8 cellular contexts compared by ENCODE assay signal in genomic region chr1:228486596-228487335, GRCh38. TPM values are rescaled to one million over a fixed set of nuclear protein-coding genes. Genes with fewer than 3 reads are reported as not detected.
DNase-seq lines count a peak whose midpoint lies in the region; ATAC-seq and TF ChIP-seq lines count a peak whose summit lies in the region.

No MANE protein-coding gene starts in this region.

- H3K9me3 Mint-ChIP-seq in activated T-cell treated with anti-CD3 and anti-CD28 coated beads, Interleukin-2, amount 50 U/mL, for 4 hours: no peaks in the 10 kb centered on the region
- H3K9me3 Mint-ChIP-seq in naive B cell: no peaks in the 10 kb centered on the region
- H3K9me3 Mint-ChIP-seq in stimulated activated memory B cell treated with anti-CD40 and anti-IgM and Interleukin-4, amounts not matched to agents 10 μg/mL and 1 μg/mL and 100 μg/mL, for 72 hours: no peaks in the 10 kb centered on the region

- peak overlapping the region; percentile 94 for H3K9ac ChIP-seq in HUES6 (ENCODE audit: low read length)

- peak in 1 of 4 donors; percentile 47 for TF ChIP-seq POLR2A in esophagus squamous epithelium (IDR thresholded peaks at IDR 0.05)

- H3K27me3 Mint-ChIP-seq in activated T-cell treated with anti-CD3 and anti-CD28 coated beads, Interleukin-2, amount 50 U/mL, for 4 hours (ENCODE audit: low read depth): no peaks in the 10 kb centered on the region
- no peaks in the 10 kb centered on the region for H3K27me3 Mint-ChIP-seq in naive B cell
- H3K27me3 Mint-ChIP-seq in stimulated activated memory B cell treated with anti-CD40 and anti-IgM and Interleukin-4, amounts not matched to agents 10 μg/mL and 1 μg/mL and 100 μg/mL, for 72 hours: no peaks in the 10 kb centered on the region

- TSS peak; percentile 81 for BruUV-seq in PC-9 (replicated peaks; lab: Mats Ljungman, UMichigan)

- H3K4me3 ChIP-seq in HUES6 (ENCODE audit: low read depth, low read length) (peak overlapping the region; percentile 97), PC-9 (peak overlapping the region; percentile 96), esophagus squamous epithelium (peak overlapping the region; percentile 54 to 93 (median 86))

- intact Hi-C loops in PC-9 (cut with micrococcal nuclease; ENCODE audit: unreplicated experiment) (loop anchor here (2.0 kb wide), 2 partner anchors 24 to 80 kb away; partner anchors contain the start of gene TRIM11), esophagus squamous epithelium (cut with DNase I) (no loop called here)

- peak overlapping the region; percentile 95 for H3K4me3 Mint-ChIP-seq in activated T-cell treated with anti-CD3 and anti-CD28 coated beads, Interleukin-2, amount 50 U/mL, for 4 hours
- peak overlapping the region; percentile 95 to 99 (median 97) for H3K4me3 Mint-ChIP-seq in naive B cell
- H3K4me3 Mint-ChIP-seq in stimulated activated memory B cell treated with anti-CD40 and anti-IgM and Interleukin-4, amounts not matched to agents 10 μg/mL and 1 μg/mL and 100 μg/mL, for 72 hours: peak overlapping the region; percentile 96

- peak overlapping the region; percentile 90 for H3K4me2 ChIP-seq in PC-9

- ATAC-seq in GM21447 (IDR thresholded peaks at IDR 0.05; ENCODE audit: unreplicated experiment): peak; percentile 54
- ATAC-seq in activated T-cell treated with anti-CD3 and anti-CD28 coated beads, Interleukin-2, amount 50 U/mL, for 4 hours: peak; percentile 71 to 72
- ATAC-seq in naive B cell (ENCODE audit: low read depth in 2 of 2): peak; percentile 76 to 77
- ATAC-seq in stimulated activated memory B cell treated with anti-CD40 and anti-IgM and Interleukin-4, amounts not matched to agents 10 μg/mL and 1 μg/mL and 100 μg/mL, for 72 hours: peak; percentile 90

- H3K36me3 ChIP-seq in HUES6 (ENCODE audit: control insufficient read depth, insufficient read depth, low read length) (peaks cover 26% of the 10 kb centered on the region), PC-9 (ENCODE audit: low read depth) (peaks cover 17% of the 10 kb centered on the region; the same call in 1 of the 2 replicates), esophagus squamous epithelium (peaks cover 4 to 29% (median 4%) of the 10 kb centered on the region in 3 donors)

- H3K9me3 ChIP-seq in HUES6 (ENCODE audit: control insufficient read depth, insufficient read depth, low read depth, low read length): no peaks in the 10 kb centered on the region
- H3K9me3 ChIP-seq in PC-9 (ENCODE audit: insufficient read depth, low read depth): no peaks in the 10 kb centered on the region
- H3K9me3 ChIP-seq in esophagus squamous epithelium: no peaks in the 10 kb centered on the region

- no peaks in the 10 kb centered on the region for H3K9me2 ChIP-seq in PC-9 (ENCODE audit: insufficient read depth)

- H4K20me1 ChIP-seq in PC-9 (ENCODE audit: insufficient read depth): no peaks in the 10 kb centered on the region

- 0% methylated on average over 7 to 18 of the region's 60 CpGs for WGBS in esophagus squamous epithelium, 2 donors

- POLR2A ChIA-PET in PC-9 (lab: Charles Lee; ENCODE audit: unreplicated experiment): interaction anchor here (0.6 to 0.7 kb wide), 3 partner anchors 28 to 80 kb away, joined by 4 to 10 read pairs (median 5); a partner anchor contains a TSS

- H2AFZ ChIP-seq in PC-9: peak overlapping the region; percentile 92

- H3F3A ChIP-seq in PC-9 (ENCODE audit: insufficient read depth, low read depth): peaks cover 31% of the 10 kb centered on the region

- DNase-seq in DMS114 treated with DMSO at 0.1 percent for 48 hours (lab: John Stamatoyannopoulos, UW; ENCODE audit: unreplicated experiment) (peak; percentile 89), PC-9 (peak; percentile 80 to 94), esophagus squamous epithelium (lab: John Stamatoyannopoulos, UW) (peak; percentile 46), naive B cell (peak; percentile 89)
- peak; percentile 76 for DNase-seq in activated T-cell treated with anti-CD3 and anti-CD28 coated beads, Interleukin-2, amount 50 U/mL, for 4 hours

- peaks cover 22% of the 10 kb centered on the region for H3K79me2 ChIP-seq in PC-9 (ENCODE audit: low read depth)

- no peaks in the 10 kb centered on the region for H3K27me3 ChIP-seq in HUES6 (ENCODE audit: control insufficient read depth, insufficient read depth, low read length)
- H3K27me3 ChIP-seq in PC-9 (ENCODE audit: insufficient read depth, low read depth): no peaks in the 10 kb centered on the region
- H3K27me3 ChIP-seq in esophagus squamous epithelium: no peaks in the 10 kb centered on the region

- peaks cover 27% of the 10 kb centered on the region for H3K4me1 Mint-ChIP-seq in activated T-cell treated with anti-CD3 and anti-CD28 coated beads, Interleukin-2, amount 50 U/mL, for 4 hours (ENCODE audit: low read depth)
- H3K4me1 Mint-ChIP-seq in naive B cell: peaks cover 26 to 40% (median 40%) of the 10 kb centered on the region in 3 donors
- peaks cover 33% of the 10 kb centered on the region for H3K4me1 Mint-ChIP-seq in stimulated activated memory B cell treated with anti-CD40 and anti-IgM and Interleukin-4, amounts not matched to agents 10 μg/mL and 1 μg/mL and 100 μg/mL, for 72 hours

- H3K4me1 ChIP-seq in HUES6 (ENCODE audit: control insufficient read depth, insufficient read depth, low read length): peaks cover 21% of the 10 kb centered on the region
- peaks cover 34% of the 10 kb centered on the region for H3K4me1 ChIP-seq in PC-9 (replicated peaks; ENCODE audit: insufficient read depth)
- H3K4me1 ChIP-seq in esophagus squamous epithelium: peaks cover 12 to 50% (median 24%) of the 10 kb centered on the region in 3 donors

- peaks cover 10% of the 10 kb centered on the region for H3K36me3 Mint-ChIP-seq in activated T-cell treated with anti-CD3 and anti-CD28 coated beads, Interleukin-2, amount 50 U/mL, for 4 hours (ENCODE audit: insufficient read depth)
- H3K36me3 Mint-ChIP-seq in naive B cell: peaks cover 3 to 13% of the 10 kb centered on the region in 2 donors
- peaks cover 22% of the 10 kb centered on the region for H3K36me3 Mint-ChIP-seq in stimulated activated memory B cell treated with anti-CD40 and anti-IgM and Interleukin-4, amounts not matched to agents 10 μg/mL and 1 μg/mL and 100 μg/mL, for 72 hours

- no peak for TF ChIP-seq CTCF in PC-9 (conservative IDR thresholded peaks at IDR 0.05)
- TF ChIP-seq CTCF in esophagus squamous epithelium (IDR thresholded peaks at IDR 0.05): peak in 1 of 6 experiments; percentile 2

- peak overlapping the region; percentile 100 for H3K27ac Mint-ChIP-seq in naive B cell
- peak overlapping the region; percentile 100 for H3K27ac Mint-ChIP-seq in stimulated activated memory B cell treated with anti-CD40 and anti-IgM and Interleukin-4, amounts not matched to agents 10 μg/mL and 1 μg/mL and 100 μg/mL, for 72 hours

- H3K27ac ChIP-seq in HUES6 (ENCODE audit: low read depth, low read length) (peak overlapping the region; percentile 97), PC-9 (peak overlapping the region; percentile 76), esophagus squamous epithelium (peak overlapping the region; percentile 95 to 100 (median 98))

- CTCF ChIA-PET in PC-9 (lab: Charles Lee): interaction anchor here (0.7 kb wide), 1 partner anchor 72 kb away, joined by 3 read pairs; no protein-coding TSS in a partner anchor

RNA-seq across cellular contexts. Expression of gene RNF187, which starts 0.4 kb away (rescaled TPM):
- total RNA-seq in PC-9 (2021): 182 and 227 TPM in 2 replicates
- 100 to 1,000 TPM in 2 of 3 donors, 10 to 100 TPM in 1; 99.6 to 108 (median 106) TPM for total RNA-seq in activated T-cell treated with anti-CD3 and anti-CD28 coated beads, Interleukin-2, amount 50 U/mL, for 4 hours
- 10 to 100 TPM; 33.4 to 74.7 (median 60.0) TPM for total RNA-seq in esophagus squamous epithelium
- 10 to 100 TPM; 18.1 to 50.1 (median 28.3) TPM for polyA plus RNA-seq in naive B cell (ENCODE audit: low read depth in 6 of 6)

Comparison
In these comparisons a context has a peak if more than half of its experiments do, and no peak if none do; other contexts are left out.
1. Peak in every context shown above with its lines: DNase-seq, ATAC-seq, H3K4me3 ChIP-seq and H3K27ac ChIP-seq.